Comparison of ENCODE assay signal across 11 cellular contexts in the genomic region with DNA sequence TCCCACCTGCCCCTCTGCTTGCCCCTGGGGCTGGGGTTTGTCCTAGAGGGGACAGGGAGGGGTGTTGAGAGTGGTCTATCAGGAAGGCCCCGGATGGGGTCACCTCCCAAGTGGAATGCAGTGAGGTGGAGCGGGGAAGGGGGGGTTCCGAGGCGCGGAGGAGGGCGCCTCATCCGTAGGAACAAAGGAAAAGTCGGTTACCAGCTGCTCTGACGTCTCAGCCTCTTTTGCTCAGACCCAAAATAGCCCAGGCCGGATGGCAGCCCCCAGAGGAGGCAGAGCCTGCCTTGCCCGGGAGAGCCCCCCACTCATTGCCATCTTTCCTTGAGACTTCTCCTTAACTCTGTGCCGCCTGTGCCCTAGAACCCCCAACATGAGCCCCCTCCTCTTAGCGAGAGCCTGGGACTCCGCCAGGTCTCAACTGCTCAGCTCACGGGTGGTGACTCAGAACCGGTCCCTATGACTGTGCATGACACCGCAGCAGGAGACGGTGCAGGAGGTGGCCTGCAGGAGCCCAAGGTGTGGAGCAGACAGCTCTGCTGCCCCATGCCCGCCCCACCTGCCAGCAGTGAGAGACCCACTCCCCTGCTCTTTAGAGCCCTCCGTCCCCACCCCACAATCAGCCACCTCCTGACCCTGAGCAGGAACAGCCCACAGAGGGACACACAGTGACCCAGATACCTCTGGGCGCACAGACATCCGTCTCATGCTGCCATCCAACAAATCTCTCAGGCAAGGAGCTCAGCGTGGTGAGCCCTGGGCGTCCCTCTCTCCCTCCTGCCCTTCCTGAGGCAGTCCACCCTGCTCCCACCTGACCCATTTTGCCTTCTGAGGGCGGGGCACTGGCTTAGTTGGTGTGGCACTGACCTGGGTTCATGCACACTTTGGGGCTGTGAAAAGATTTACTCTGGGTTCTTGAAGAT. TPM values are rescaled to one million over a fixed set of nuclear protein-coding genes. Genes with fewer than 3 reads are reported as not detected.
A peak's percentile ranks its signal among the peaks of the same experiment; 100 is the strongest.
DNase-seq lines count a peak whose midpoint lies in the region; ATAC-seq, FAIRE-seq and TF ChIP-seq lines count a peak whose summit lies in the region.
"Had no signal": no experiment of that assay in that cellular context is flagged by ENCODE, and none has a peak within 500 bp of the region (broad histone marks: within the 10 kb centered on the region; RNA-seq: fewer than 3 reads in every experiment).

No MANE protein-coding gene starts in this region.

- TF ChIP-seq CTCF in pancreas (IDR thresholded peaks at IDR 0.05): no peak

- H3K36me3 ChIP-seq in pancreas: no peaks in the 10 kb centered on the region

- H3K27ac ChIP-seq in pancreas: peak overlapping the region; percentile 48 to 72 (median 52)

- H3K4me1 ChIP-seq in pancreas: no peaks in the 10 kb centered on the region

- H3K4me3 ChIP-seq in pancreas: no peak overlapping the region
- H3K4me3 ChIP-seq: sigmoid colon had no signal

- WGBS in pancreas, 2 donors: 86 to 89% methylated on average over 25 of the region's 25 CpGs

- H3K9me3 ChIP-seq in pancreas: no peaks in the 10 kb centered on the region
- H3K9me3 ChIP-seq: sigmoid colon had no signal

- ATAC-seq in pancreas: peak in 2 of 4 donors; percentile 24 to 45
- no peak for ATAC-seq in HG03025 (IDR thresholded peaks at IDR 0.05; ENCODE audit: low FRiP score, unreplicated experiment)
- no peak for ATAC-seq in GM18511 (IDR thresholded peaks at IDR 0.05; ENCODE audit: unreplicated experiment)
- ATAC-seq in GM21381 (IDR thresholded peaks at IDR 0.05; ENCODE audit: unreplicated experiment): no peak
- ATAC-seq in HG03175 (IDR thresholded peaks at IDR 0.05; ENCODE audit: unreplicated experiment): no peak

- DNase-seq in DMS 273 treated with DMSO at 0.1 percent for 48 hours (lab: John Stamatoyannopoulos, UW) (peak; percentile 67), M059J (ENCODE audit: low read depth) (peak; percentile 77), astrocyte of the hippocampus (ENCODE audit: low read depth, low spot score) (peak; percentile 85), pancreas (no peak)
- DNase-seq: cortex of kidney, sigmoid colon had no signal

- FAIRE-seq in pancreas (lab: Jason Lieb, UNC): no peak
- FAIRE-seq: kidney had no signal

- H3K27me3 ChIP-seq in pancreas: no peaks in the 10 kb centered on the region
- H3K27me3 ChIP-seq: sigmoid colon had no signal

- intact Hi-C loops in pancreas (cut with DNase I): no loop called here

RNA-seq across cellular contexts. Expression of gene STX1A, which starts 13.1 kb away (rescaled TPM):
- 16.0 and 23.7 TPM in 2 replicates for total RNA-seq in M059J (2014; rRNA removed; shearing (Covaris generic))
- total RNA-seq in pancreas: 10 to 100 TPM in 2 of 6 donors, 1 to 10 TPM in 4; 2.3 to 11.9 (median 6.9) TPM
- 10 to 100 TPM; 31.8 to 95.7 TPM for polyA plus RNA-seq in pancreas

RNA-seq across cellular contexts. Expression of gene BUD23, which starts 23.0 kb away (rescaled TPM):
- 91.2 and 144 TPM in 2 replicates for total RNA-seq in M059J (2014; rRNA removed; shearing (Covaris generic))
- 10 to 100 TPM; 26.9 to 36.8 (median 33.0) TPM for total RNA-seq in pancreas
- 10 to 100 TPM; 46.7 to 62.9 TPM for polyA plus RNA-seq in pancreas

RNA-seq across cellular contexts. Expression of gene DNAJC30, which starts 23.1 kb away (rescaled TPM):
- 1.1 and 1.8 TPM in 2 replicates for total RNA-seq in M059J (2014; rRNA removed; shearing (Covaris generic))
- total RNA-seq in pancreas: 1 to 10 TPM; 4.1 to 8.2 (median 5.6) TPM
- polyA plus RNA-seq in pancreas: 1 to 10 TPM; 5.1 to 6.4 TPM

RNA-seq across cellular contexts. Expression of gene ABHD11, which starts 32.2 kb away (rescaled TPM):
- total RNA-seq in M059J (2014; rRNA removed; shearing (Covaris generic)): 29.0 and 32.2 TPM in 2 replicates
- total RNA-seq in pancreas: 10 to 100 TPM; 16.0 to 30.6 (median 22.1) TPM
- 10 to 100 TPM; 91.0 to 95.2 TPM for polyA plus RNA-seq in pancreas

RNA-seq across cellular contexts. Expression of gene VPS37D, which starts 38.8 kb away (rescaled TPM):
- 1.7 and 5.1 TPM in 2 replicates for total RNA-seq in M059J (2014; rRNA removed; shearing (Covaris generic))
- 1 to 10 TPM; 2.6 to 3.9 (median 2.9) TPM for total RNA-seq in pancreas
- 1 to 10 TPM; 4.5 to 8.2 TPM for polyA plus RNA-seq in pancreas

Comparison
In these comparisons a context has a peak if more than half of its experiments do, and no peak if none do; other contexts are left out.
1. DNase-seq: peak in DMS 273 treated with DMSO at 0.1 percent for 48 hours (single experiment), M059J (single experiment) and astrocyte of the hippocampus (single experiment); none in pancreas (0 of 6).